15 cellular contexts compared by ENCODE assay signal in genomic region chr10:30821269-30821993, GRCh38.
DNase-seq lines count a peak whose midpoint lies in the region; ATAC-seq, FAIRE-seq and TF ChIP-seq lines count a peak whose summit lies in the region.
"Had no signal": no experiment of that assay in that cellular context is flagged by ENCODE, and none has a peak within 500 bp of the region (broad histone marks: within the 10 kb centered on the region; RNA-seq: fewer than 3 reads in every experiment).

No MANE protein-coding gene starts in this region.

- no peak for TF ChIP-seq POLR2A in H54 (IDR thresholded peaks at IDR 0.05; ENCODE audit: low read depth, low read length)

- no peak for FAIRE-seq in H54 (lab: Jason Lieb, UNC)

- DNase-seq in AG10803 (ENCODE audit: low read depth) (peak; percentile 24), T-helper 17 cell (no peak), fibroblast of the aortic adventitia (ENCODE audit: low read depth) (peak; percentile 32), psoas muscle (no peak), H54 (ENCODE audit: insufficient read length, low spot score) (no peak), SHP77 treated with DMSO at 0.1 percent for 48 hours (lab: John Stamatoyannopoulos, UW) (no peak)
- DNase-seq: activated CD8-positive, alpha-beta T cell treated with anti-CD3 and anti-CD28 coated beads, Interleukin-2, amount 10 ng/mL, durations not matched to agents 7 days and 5 days; GOT3; MM.1S; naive B cell; NCI-H446; Peyer's patch; T1000 had no signal

- no peaks in the 10 kb centered on the region for H3K36me3 ChIP-seq in psoas muscle (ENCODE audit: insufficient read depth in 1 of 2, low read depth in 1 of 2)
- H3K36me3 ChIP-seq: Peyer's patch had no signal

- peak overlapping the region; percentile 45 for H3K27ac Mint-ChIP-seq in T-helper 17 cell
- H3K27ac Mint-ChIP-seq: activated CD8-positive, alpha-beta T cell treated with anti-CD3 and anti-CD28 coated beads, Interleukin-2, amount 10 ng/mL, durations not matched to agents 7 days and 5 days had no signal

- peaks cover 5% of the 10 kb centered on the region for H3K4me1 ChIP-seq in psoas muscle
- H3K4me1 ChIP-seq: Peyer's patch had no signal

- 75 to 79% (median 78%) methylated on average over 10 of the region's 10 CpGs for WGBS in psoas muscle, 3 donors

- ATAC-seq in T-helper 17 cell (no peak), psoas muscle (no peak), GM18519 (IDR thresholded peaks at IDR 0.05; ENCODE audit: low FRiP score, unreplicated experiment) (no peak), GM21447 (IDR thresholded peaks at IDR 0.05; ENCODE audit: unreplicated experiment) (no peak)
- ATAC-seq: activated CD8-positive, alpha-beta T cell treated with anti-CD3 and anti-CD28 coated beads, Interleukin-2, amount 10 ng/mL, durations not matched to agents 7 days and 5 days had no signal

- peaks cover 3% of the 10 kb centered on the region for H3K27me3 Mint-ChIP-seq in T-helper 17 cell

- TF ChIP-seq CTCF in AG10803 (conservative IDR thresholded peaks at IDR 0.05; ENCODE audit: low read length) (no peak), fibroblast of the aortic adventitia (IDR thresholded peaks at IDR 0.05; ENCODE audit: insufficient read depth, low read length) (no peak), psoas muscle (IDR thresholded peaks at IDR 0.05) (no peak)

- H3K4me3 ChIP-seq in AG10803 (ENCODE audit: low read length) (no peak overlapping the region), fibroblast of the aortic adventitia (ENCODE audit: low read depth, low read length) (no peak overlapping the region), psoas muscle (no peak overlapping the region)
- H3K4me3 ChIP-seq: Peyer's patch had no signal

- no peak overlapping the region for H3K4me3 Mint-ChIP-seq in T-helper 17 cell
- H3K4me3 Mint-ChIP-seq: activated CD8-positive, alpha-beta T cell treated with anti-CD3 and anti-CD28 coated beads, Interleukin-2, amount 10 ng/mL, durations not matched to agents 7 days and 5 days; naive B cell had no signal

- intact Hi-C loops in psoas muscle (cut with DNase I): no loop called here

- H3K36me3 Mint-ChIP-seq in T-helper 17 cell (ENCODE audit: low read depth): no peaks in the 10 kb centered on the region
- H3K36me3 Mint-ChIP-seq: naive B cell had no signal

- H3K9me3 ChIP-seq in T-helper 17 cell (ENCODE audit: control insufficient read depth, low read length, poor library complexity, severe bottlenecking) (no peaks in the 10 kb centered on the region), psoas muscle (no peaks in the 10 kb centered on the region)
- H3K9me3 ChIP-seq: Peyer's patch had no signal

- peak overlapping the region; percentile 56 for H3K27ac ChIP-seq in psoas muscle

- H3K27me3 ChIP-seq in psoas muscle (ENCODE audit: insufficient read depth in 3 of 3, low read length in 2 of 3): peaks cover 0 to 7% (median 0%) of the 10 kb centered on the region in 3 donors
- H3K27me3 ChIP-seq: Peyer's patch had no signal

- H3K4me1 Mint-ChIP-seq in T-helper 17 cell: peaks cover 3% of the 10 kb centered on the region

Comparison
In these comparisons a context has a peak if more than half of its experiments do, and no peak if none do; other contexts are left out.
1. DNase-seq: peak in AG10803 (single experiment) and fibroblast of the aortic adventitia (single experiment); none in T-helper 17 cell (0 of 3), psoas muscle (0 of 2), H54 (single experiment) and SHP77 treated with DMSO at 0.1 percent for 48 hours (single experiment).